8 cellular contexts compared by ENCODE assay signal in genomic region chr19:47107201-47107952, GRCh38. TPM values are rescaled to one million over a fixed set of nuclear protein-coding genes. Genes with fewer than 3 reads are reported as not detected.
A peak's percentile ranks its signal among the peaks of the same experiment; 100 is the strongest.
DNase-seq lines count a peak whose midpoint lies in the region; ATAC-seq, FAIRE-seq and TF ChIP-seq lines count a peak whose summit lies in the region.

No MANE protein-coding gene starts in this region.

- H2AFZ ChIP-seq in GM12878 (ENCODE audit: control insufficient read depth, low read depth, low read length) (no peak overlapping the region; the same call in 1 of the 2 replicates), neuronal stem cell (ENCODE audit: low read length) (no peak overlapping the region)

- no peaks in the 10 kb centered on the region for H4K20me1 ChIP-seq in GM12878 (ENCODE audit: control insufficient read depth, insufficient read depth)

- POLR2A ChIA-PET in GM12878 (lab: Charles Lee), result interaction anchor here (1.0 to 2.8 kb wide), 2 partner anchors 12 to 24 kb away, joined by 3 to 8 read pairs; partner anchors contain the start of gene SAE1

- H2BK5ac ChIP-seq in neuronal stem cell (ENCODE audit: low read length), result no peak overlapping the region

- TF ChIP-seq POLR2A in Peyer's patch (IDR thresholded peaks at IDR 0.05) (peak in 1 of 2 donors; percentile 29), GM12878 (IDR thresholded peaks at IDR 0.05; ENCODE audit: low read depth, low read length) (no peak), tibial nerve (IDR thresholded peaks at IDR 0.05) (no peak)

- ATAC-seq in CD4-positive, CD25-positive, alpha-beta regulatory T cell (ENCODE audit: low read depth in 2 of 2), result peak; percentile 41 to 51
- no peak for ATAC-seq in GM12878
- ATAC-seq in lung (ENCODE audit: insufficient read depth, low FRiP score), result no peak

- peaks cover 15% of the 10 kb centered on the region for H3K36me3 Mint-ChIP-seq in CD4-positive, CD25-positive, alpha-beta regulatory T cell

- peaks cover 5% of the 10 kb centered on the region for H3K36me3 ChIP-seq in CD4-positive, CD25-positive, alpha-beta regulatory T cell (ENCODE audit: control insufficient read depth, insufficient read depth, low read length)
- H3K36me3 ChIP-seq in Peyer's patch (no peaks in the 10 kb centered on the region), GM12878 (ENCODE audit: control insufficient read depth in 2 of 2, insufficient read depth in 2 of 2, low read length in 1 of 2) (peaks cover 0 to 7% of the 10 kb centered on the region in 2 experiments; a peak in 2 of 4 replicates), lung (ENCODE audit: control insufficient read depth in 2 of 2, insufficient read depth in 2 of 2, low read length in 2 of 2) (no peaks in the 10 kb centered on the region), tibial nerve (no peaks in the 10 kb centered on the region), BE2C (peaks cover 27% of the 10 kb centered on the region), neuronal stem cell (replicated peaks in 1 of 2; ENCODE audit: control insufficient read depth in 2 of 2, insufficient read depth in 2 of 2, low read length in 2 of 2) (peaks cover 0 to 68% of the 10 kb centered on the region in 2 donors)

- no peaks in the 10 kb centered on the region for H3K9me3 ChIP-seq in CD4-positive, CD25-positive, alpha-beta regulatory T cell (ENCODE audit: control insufficient read depth in 2 of 2, low read length in 2 of 2)
- H3K9me3 ChIP-seq in Peyer's patch (no peaks in the 10 kb centered on the region), GM12878 (replicated peaks; ENCODE audit: control insufficient read depth, insufficient read depth, low read length) (no peaks in the 10 kb centered on the region), lung (ENCODE audit: control insufficient read depth in 2 of 2, insufficient read depth in 1 of 2, low read length in 1 of 2) (no peaks in the 10 kb centered on the region), tibial nerve (no peaks in the 10 kb centered on the region), BE2C (no peaks in the 10 kb centered on the region), neuronal stem cell (replicated peaks in 1 of 2; ENCODE audit: control insufficient read depth in 2 of 2, insufficient read depth in 1 of 2, low read depth in 1 of 2, low read length in 2 of 2) (no peaks in the 10 kb centered on the region)

- H3K4me2 ChIP-seq in GM12878 (ENCODE audit: control insufficient read depth, insufficient read depth) (peak overlapping the region; percentile 77), neuronal stem cell (ENCODE audit: insufficient read depth, low read length, poor library complexity, severe bottlenecking) (no peak overlapping the region)

- no peak for TF ChIP-seq RAD21 in GM12878 (IDR thresholded peaks at IDR 0.05; ENCODE audit: insufficient read depth, low read depth, low read length)

- H3K4me1 ChIP-seq in CD4-positive, CD25-positive, alpha-beta regulatory T cell (ENCODE audit: control insufficient read depth, insufficient read depth, low read length, poor library complexity, severe bottlenecking), result peaks cover 72% of the 10 kb centered on the region
- peaks cover 0 to 68% (median 14%) of the 10 kb centered on the region in 4 donors for H3K4me1 ChIP-seq in Peyer's patch
- peaks cover 8% of the 10 kb centered on the region for H3K4me1 ChIP-seq in GM12878 (ENCODE audit: control insufficient read depth, insufficient read depth, low read length)
- H3K4me1 ChIP-seq in lung (ENCODE audit: control insufficient read depth in 2 of 2, insufficient read depth in 2 of 2, low read length in 2 of 2), result peaks cover 3 to 26% of the 10 kb centered on the region in 2 donors
- H3K4me1 ChIP-seq in tibial nerve, result peaks cover 0 to 81% (median 58%) of the 10 kb centered on the region in 4 donors
- peaks cover 25% of the 10 kb centered on the region for H3K4me1 ChIP-seq in BE2C
- peaks cover 15 to 22% of the 10 kb centered on the region in 2 donors for H3K4me1 ChIP-seq in neuronal stem cell (ENCODE audit: control insufficient read depth in 2 of 2, insufficient read depth in 1 of 2, low read depth in 1 of 2, low read length in 2 of 2)

- no peak overlapping the region for H2BK12ac ChIP-seq in neuronal stem cell (ENCODE audit: low read length)

- no peaks in the 10 kb centered on the region for H3K27me3 Mint-ChIP-seq in CD4-positive, CD25-positive, alpha-beta regulatory T cell

- peaks cover 91% of the 10 kb centered on the region for H3K79me2 ChIP-seq in GM12878 (ENCODE audit: control insufficient read depth, insufficient read depth, low read length)

- SMC1A ChIA-PET in GM12878 (lab: Charles Lee; ENCODE audit: uncharacterized antibody, unreplicated experiment), result interaction anchor here (0.7 kb wide), 1 partner anchor 209 kb away, joined by 3 read pairs; no protein-coding TSS in a partner anchor

- H3K27ac Mint-ChIP-seq in CD4-positive, CD25-positive, alpha-beta regulatory T cell, result peak overlapping the region; percentile 95 to 100 (median 99)

- H3K27ac ChIP-seq in CD4-positive, CD25-positive, alpha-beta regulatory T cell (ENCODE audit: insufficient read depth, low read length, poor library complexity, severe bottlenecking), result peak overlapping the region; percentile 100
- peak overlapping the region; percentile 89 to 99 (median 98) for H3K27ac ChIP-seq in Peyer's patch
- peak overlapping the region; percentile 34; the same call in 1 of the 2 replicates for H3K27ac ChIP-seq in GM12878 (ENCODE audit: control insufficient read depth, insufficient read depth)
- peak overlapping the region; percentile 79 to 83 for H3K27ac ChIP-seq in lung (ENCODE audit: low read depth in 1 of 2, low read length in 1 of 2)
- H3K27ac ChIP-seq in tibial nerve, result peak overlapping the region; percentile 100
- no peak overlapping the region for H3K27ac ChIP-seq in neuronal stem cell (replicated peaks; ENCODE audit: low read length)

- H3K9ac ChIP-seq in GM12878 (ENCODE audit: control insufficient read depth, insufficient read depth, low read length) (peak overlapping the region; percentile 32; the same call in 1 of the 2 replicates), neuronal stem cell (ENCODE audit: low read depth, low read length, poor library complexity) (no peak overlapping the region)

- in situ Hi-C loops in GM12878 (cut with MboI), result no loop called here

- H4K8ac ChIP-seq in neuronal stem cell (ENCODE audit: low read depth, low read length), result no peak overlapping the region

- RAD21 ChIA-PET in GM12878 (lab: Charles Lee; ENCODE audit: unreplicated experiment), result interaction anchor here (1.4 kb wide), 1 partner anchor 18 kb away, joined by 3 read pairs; no protein-coding TSS in a partner anchor

- H3K4ac ChIP-seq in neuronal stem cell (ENCODE audit: low read length), result no peak overlapping the region

- CTCF ChIA-PET in GM12878 (lab: Yijun Ruan, JAX), result interaction anchor here (1.0 to 2.7 kb wide), 6 partner anchors 12 to 71 kb away, joined by 3 to 10 read pairs (median 5); partner anchors contain the start of gene SAE1

- TF ChIP-seq EP300 in GM12878 (IDR thresholded peaks at IDR 0.05; ENCODE audit: borderline replicate concordance in 1 of 2, control insufficient read depth in 1 of 2, low read depth in 2 of 2, low read length in 2 of 2) (no peak), tibial nerve (IDR thresholded peaks at IDR 0.05) (no peak)

- FAIRE-seq in GM12878 (lab: Jason Lieb, UNC) (no peak), D721Med (lab: Jason Lieb, UNC) (no peak)

- no peak overlapping the region for H2BK15ac ChIP-seq in neuronal stem cell (ENCODE audit: low read length)

- BruUV-seq in GM12878 (replicated peaks; lab: Mats Ljungman, UMichigan), result no TSS peak

- H3K79me1 ChIP-seq in neuronal stem cell (ENCODE audit: low read depth, low read length), result peaks cover 2% of the 10 kb centered on the region

- H3K27me3 ChIP-seq in CD4-positive, CD25-positive, alpha-beta regulatory T cell (ENCODE audit: control insufficient read depth, insufficient read depth, low read length), result no peaks in the 10 kb centered on the region
- H3K27me3 ChIP-seq in Peyer's patch (no peaks in the 10 kb centered on the region), GM12878 (replicated peaks in 1 of 2; ENCODE audit: control insufficient read depth in 2 of 2, insufficient read depth in 2 of 2, low read length in 1 of 2) (no peaks in the 10 kb centered on the region), lung (ENCODE audit: control insufficient read depth, insufficient read depth) (no peaks in the 10 kb centered on the region), tibial nerve (no peaks in the 10 kb centered on the region), BE2C (no peaks in the 10 kb centered on the region), neuronal stem cell (ENCODE audit: control insufficient read depth in 3 of 3, insufficient read depth in 3 of 3, low read depth in 1 of 3, low read length in 3 of 3) (no peaks in the 10 kb centered on the region)

- no peak overlapping the region for H3K23ac ChIP-seq in neuronal stem cell (ENCODE audit: low read depth, low read length, poor library complexity)

- H3K14ac ChIP-seq in neuronal stem cell (ENCODE audit: low read length), result no peak overlapping the region

- DNase-seq in CD4-positive, CD25-positive, alpha-beta regulatory T cell, result peak; percentile 20 to 75 (median 68)
- DNase-seq in Peyer's patch (peak in 1 of 3 donors; percentile 79), GM12878 (ENCODE audit: low read depth, low spot score) (no peak), lung (ENCODE audit: low spot score) (no peak), tibial nerve (ENCODE audit: low spot score in 2 of 2) (no peak), BE2C (no peak), D721Med (ENCODE audit: insufficient read length, low spot score) (no peak), neuronal stem cell (ENCODE audit: low spot score) (no peak)

- H3K4me3 ChIP-seq in CD4-positive, CD25-positive, alpha-beta regulatory T cell (ENCODE audit: low read depth, low read length), result peak overlapping the region; percentile 99
- H3K4me3 ChIP-seq in Peyer's patch (no peak overlapping the region), GM12878 (peak overlapping the region; percentile 98; the same call in 1 of the 2 replicates), lung (no peak overlapping the region), tibial nerve (no peak overlapping the region), BE2C (ENCODE audit: low read depth, low read length) (no peak overlapping the region), neuronal stem cell (ENCODE audit: low read length in 2 of 2) (no peak overlapping the region)

- peaks cover 27 to 74% (median 52%) of the 10 kb centered on the region in 4 donors for H3K4me1 Mint-ChIP-seq in CD4-positive, CD25-positive, alpha-beta regulatory T cell

- no peak overlapping the region for H4K91ac ChIP-seq in neuronal stem cell (ENCODE audit: low read depth, low read length, poor library complexity)

- H3K9me3 Mint-ChIP-seq in CD4-positive, CD25-positive, alpha-beta regulatory T cell, result peaks cover 0 to 3% (median 0%) of the 10 kb centered on the region in 7 donors

- 25% methylated on average over 9 of the region's 9 CpGs for WGBS in GM12878 (ENCODE audit: insufficient coverage, insufficient replicate concordance, low lambda C conversion rate, missing lambda C conversion rate)
- WGBS in lung, 2 donors, result 26% methylated on average over 9 of the region's 9 CpGs
- 23 to 36% methylated on average over 9 of the region's 9 CpGs for WGBS in tibial nerve, 2 donors
- no CpG with 5 or more reads among the region's 9 CpGs for WGBS in neuronal stem cell (ENCODE audit: extremely low coverage in 2 of 2, insufficient read length in 2 of 2, insufficient replicate concordance in 1 of 2), 2 donors

- peak overlapping the region; percentile 90 to 100 (median 99) for H3K4me3 Mint-ChIP-seq in CD4-positive, CD25-positive, alpha-beta regulatory T cell

- H2AK5ac ChIP-seq in neuronal stem cell (ENCODE audit: low read depth, low read length), result no peak overlapping the region

- intact Hi-C loops in GM12878 (cut with micrococcal nuclease; ENCODE audit: unreplicated experiment), result no loop called here

- TF ChIP-seq CTCF in Peyer's patch (IDR thresholded peaks at IDR 0.05), result no peak
- no peak for TF ChIP-seq CTCF in GM12878 (IDR thresholded peaks at IDR 0.05 in 2 of 3, conservative IDR thresholded peaks at IDR 0.05 in 1 of 3; ENCODE audit: control insufficient read depth in 2 of 3, extremely low read depth in 1 of 3, insufficient read depth in 1 of 3, low read depth in 3 of 3, low read length in 3 of 3)
- no peak for TF ChIP-seq CTCF in lung (IDR thresholded peaks at IDR 0.05; ENCODE audit: control extremely low read depth, extremely low read depth)
- TF ChIP-seq CTCF in tibial nerve (IDR thresholded peaks at IDR 0.05), result no peak
- no peak for TF ChIP-seq CTCF in BE2C (IDR thresholded peaks at IDR 0.05; ENCODE audit: low read depth, low read length)
- no peak for TF ChIP-seq CTCF in D721Med (IDR thresholded peaks at IDR 0.05; ENCODE audit: insufficient read depth, missing control alignments)

- no peak overlapping the region for H3K18ac ChIP-seq in neuronal stem cell (ENCODE audit: low read length)

- no peak overlapping the region for H2BK120ac ChIP-seq in neuronal stem cell (ENCODE audit: low read depth, low read length)

RNA-seq across cellular contexts. Expression of gene ZC3H4, which starts 6.2 kb away (rescaled TPM):
- 84.7 TPM for total RNA-seq in CD4-positive, CD25-positive, alpha-beta regulatory T cell
- under 1 TPM; 0.58 to 0.84 (median 0.69) TPM for polyA plus RNA-seq in CD4-positive, CD25-positive, alpha-beta regulatory T cell
- 10 to 100 TPM; 24.7 to 61.9 (median 42.4) TPM for total RNA-seq in Peyer's patch
- total RNA-seq in GM12878 (2013; cell fraction: nucleolus; rRNA removed), result 24.4 and 25.1 TPM in 2 replicates
- 16.3 and 19.0 TPM in 2 replicates for total RNA-seq in GM12878 (2014; rRNA removed)
- 16.8 and 17.2 TPM in 2 replicates for total RNA-seq in GM12878 (2014; rRNA removed; fragmentation: Illumina TruSeq; extraction: Trizol)
- total RNA-seq in GM12878 (2021), result 78.1 and 86.3 TPM in 2 replicates
- 12.3 TPM for polyA plus RNA-seq in GM12878 (2011; ENCODE audit: low read depth)
- 5.1 TPM in 2 replicates for polyA plus RNA-seq in GM12878 (2011; rRNA removed)
- polyA plus RNA-seq in GM12878 (2011; cell fraction: cytosol; rRNA removed), result 3.9 and 4.1 TPM in 2 replicates
- 14.1 and 21.0 TPM in 2 replicates for polyA plus RNA-seq in GM12878 (2011; cell fraction: nucleus; rRNA removed)
- polyA plus RNA-seq in GM12878 (2012), result 18.5 and 26.0 TPM in 2 replicates
- 29.8 and 38.8 TPM in 2 replicates for polyA plus RNA-seq in GM12878 (2014; fragmentation: Illumina TruSeq; extraction: Trizol)
- 1 to 10 TPM; 5.8 to 9.3 TPM for polyA plus RNA-seq in GM12878 (2014; fragmentation: Nextera tagmentation; extraction: Ambion mirVana)
- 18.4 and 23.0 TPM in 2 replicates for polyA plus RNA-seq in GM12878 (2014; rRNA removed)
- 10 to 100 TPM; 12.9 to 13.8 TPM for polyA plus RNA-seq in GM12878 (2016; fragmentation: Nextera tagmentation; extraction: Ambion mirVana)
- polyA minus RNA-seq in GM12878 (2011; rRNA and poly(A)+ RNA removed), result 9.9 and 12.6 TPM in 2 replicates
- polyA minus RNA-seq in GM12878 (2011; cell fraction: cytosol; rRNA and poly(A)+ RNA removed), result 10.0 and 13.8 TPM in 2 replicates
- 5.4 and 9.7 TPM in 2 replicates for polyA minus RNA-seq in GM12878 (2011; cell fraction: nucleus; rRNA and poly(A)+ RNA removed)
- total RNA-seq in lung, result 10 to 100 TPM; 19.4 to 51.6 TPM
- 10 to 100 TPM; 12.2 to 13.1 TPM for polyA plus RNA-seq in lung
- total RNA-seq in tibial nerve, result 10 to 100 TPM; 25.5 to 40.4 (median 34.2) TPM
- 17.5 TPM for polyA plus RNA-seq in BE2C (2012; ENCODE audit: insufficient read depth, insufficient read length, low read depth)
- polyA plus RNA-seq in neuronal stem cell (2013, experiment 1 of 2), result 19.2 TPM
- polyA plus RNA-seq in neuronal stem cell (2013, experiment 2 of 2), result 19.1 TPM

RNA-seq across cellular contexts. Expression of gene SAE1, which starts 23.3 kb away (rescaled TPM):
- 45.5 TPM for total RNA-seq in CD4-positive, CD25-positive, alpha-beta regulatory T cell
- 100 to 1,000 TPM; 106 to 127 (median 115) TPM for polyA plus RNA-seq in CD4-positive, CD25-positive, alpha-beta regulatory T cell
- total RNA-seq in Peyer's patch (10 to 100 TPM; 35.9 to 73.4 (median 40.3) TPM), GM12878 (2014; rRNA removed) (136 and 148 TPM in 2 replicates), GM12878 (2014; rRNA removed; fragmentation: Illumina TruSeq; extraction: Trizol) (141 and 150 TPM in 2 replicates), GM12878 (2021) (143 and 146 TPM in 2 replicates), lung (10 to 100 TPM; 55.9 TPM), tibial nerve (10 to 100 TPM; 37.9 to 66.9 (median 50.8) TPM)
- total RNA-seq in GM12878 (2013; cell fraction: nucleolus; rRNA removed), result 53.9 and 56.9 TPM in 2 replicates
- 73.1 TPM for polyA plus RNA-seq in GM12878 (2011; ENCODE audit: low read depth)
- polyA plus RNA-seq in GM12878 (2011; rRNA removed) (136 and 184 TPM in 2 replicates), GM12878 (2014; fragmentation: Illumina TruSeq; extraction: Trizol) (191 and 244 TPM in 2 replicates), GM12878 (2014; fragmentation: Nextera tagmentation; extraction: Ambion mirVana) (10 to 100 TPM; 62.0 to 90.0 TPM), GM12878 (2014; rRNA removed) (167 and 180 TPM in 2 replicates), GM12878 (2016; fragmentation: Nextera tagmentation; extraction: Ambion mirVana) (100 to 1,000 TPM; 230 to 246 TPM), lung (10 to 100 TPM; 28.6 to 58.1 TPM)
- 131 and 137 TPM in 2 replicates for polyA plus RNA-seq in GM12878 (2011; cell fraction: cytosol; rRNA removed)
- 56.9 and 73.1 TPM in 2 replicates for polyA plus RNA-seq in GM12878 (2011; cell fraction: nucleus; rRNA removed)
- 81.5 and 82.4 TPM in 2 replicates for polyA plus RNA-seq in GM12878 (2012)
- polyA minus RNA-seq in GM12878 (2011; rRNA and poly(A)+ RNA removed), result 63.4 and 92.7 TPM in 2 replicates
- polyA minus RNA-seq in GM12878 (2011; cell fraction: cytosol; rRNA and poly(A)+ RNA removed), result 24.5 and 33.5 TPM in 2 replicates
- polyA minus RNA-seq in GM12878 (2011; cell fraction: nucleus; rRNA and poly(A)+ RNA removed), result 8.8 and 14.9 TPM in 2 replicates
- polyA plus RNA-seq in BE2C (2012; ENCODE audit: insufficient read depth, insufficient read length, low read depth), result 148 TPM
- polyA plus RNA-seq in neuronal stem cell (2013, experiment 1 of 2), result 238 TPM
- 232 TPM for polyA plus RNA-seq in neuronal stem cell (2013, experiment 2 of 2)

RNA-seq across cellular contexts. Expression of gene TMEM160, which starts 59.0 kb away (rescaled TPM):
- 27.4 TPM for total RNA-seq in CD4-positive, CD25-positive, alpha-beta regulatory T cell
- 100 to 1,000 TPM; 101 to 160 (median 144) TPM for polyA plus RNA-seq in CD4-positive, CD25-positive, alpha-beta regulatory T cell
- 10 to 100 TPM; 17.7 to 52.7 (median 29.3) TPM for total RNA-seq in Peyer's patch
- 1.7 and 2.8 TPM in 2 replicates for total RNA-seq in GM12878 (2013; cell fraction: nucleolus; rRNA removed)
- total RNA-seq in GM12878 (2014; rRNA removed), result 77.3 and 83.3 TPM in 2 replicates
- 2.0 and 2.4 TPM in 2 replicates for total RNA-seq in GM12878 (2014; rRNA removed; fragmentation: Illumina TruSeq; extraction: Trizol)
- total RNA-seq in GM12878 (2021), result 61.8 and 63.4 TPM in 2 replicates
- polyA plus RNA-seq in GM12878 (2011; ENCODE audit: low read depth), result 3.7 TPM
- polyA plus RNA-seq in GM12878 (2011; rRNA removed), result 4.2 and 15.2 TPM in 2 replicates
- 47.8 and 76.9 TPM in 2 replicates for polyA plus RNA-seq in GM12878 (2011; cell fraction: cytosol; rRNA removed)
- 28.3 and 29.1 TPM in 2 replicates for polyA plus RNA-seq in GM12878 (2011; cell fraction: nucleus; rRNA removed)
- 27.5 and 29.0 TPM in 2 replicates for polyA plus RNA-seq in GM12878 (2012)
- polyA plus RNA-seq in GM12878 (2014; fragmentation: Illumina TruSeq; extraction: Trizol), result 0.21 TPM in 1 of 2 replicates, not detected in the other
- under 1 TPM in 1 of 2 experiments, not detected in 1; 0.71 TPM for polyA plus RNA-seq in GM12878 (2014; fragmentation: Nextera tagmentation; extraction: Ambion mirVana)
- 78.5 and 94.8 TPM in 2 replicates for polyA plus RNA-seq in GM12878 (2014; rRNA removed)
- polyA plus RNA-seq in GM12878 (2016; fragmentation: Nextera tagmentation; extraction: Ambion mirVana), result 100 to 1,000 TPM; 138 to 147 TPM
- polyA minus RNA-seq in GM12878 (2011; rRNA and poly(A)+ RNA removed), result 2.4 and 3.6 TPM in 2 replicates
- polyA minus RNA-seq in GM12878 (2011; cell fraction: cytosol; rRNA and poly(A)+ RNA removed), result 8.8 and 9.9 TPM in 2 replicates
- polyA minus RNA-seq in GM12878 (2011; cell fraction: nucleus; rRNA and poly(A)+ RNA removed), result 4.5 and 10.5 TPM in 2 replicates
- total RNA-seq in lung, result 10 to 100 TPM; 12.4 to 42.4 TPM
- polyA plus RNA-seq in lung, result 10 to 100 TPM; 10.1 to 54.4 TPM
- total RNA-seq in tibial nerve, result 10 to 100 TPM; 37.5 to 78.5 (median 66.8) TPM
- polyA plus RNA-seq in BE2C (2012; ENCODE audit: insufficient read depth, insufficient read length, low read depth), result 137 TPM
- 49.2 TPM for polyA plus RNA-seq in neuronal stem cell (2013, experiment 1 of 2)
- 45.0 TPM for polyA plus RNA-seq in neuronal stem cell (2013, experiment 2 of 2)

Comparison
In these comparisons a context has a peak if more than half of its experiments do, and no peak if none do; other contexts are left out.
1. ATAC-seq: peak in CD4-positive, CD25-positive, alpha-beta regulatory T cell (2 of 2); none in GM12878 (single experiment) and lung (single experiment).
2. DNase-seq: peak in CD4-positive, CD25-positive, alpha-beta regulatory T cell (3 of 3); none in GM12878 (single experiment), lung (single experiment), tibial nerve (0 of 2), BE2C (single experiment), D721Med (single experiment) and neuronal stem cell (single experiment).
3. H3K4me3 ChIP-seq: peak in CD4-positive, CD25-positive, alpha-beta regulatory T cell (single experiment) and GM12878 (single experiment); none in Peyer's patch (0 of 4), lung (single experiment), tibial nerve (0 of 4), BE2C (single experiment) and neuronal stem cell (0 of 2).